ENCODE assay signal across 19 cellular contexts in genomic region chr17:42543190-42544079, GRCh38.
"Had no signal": no experiment of that assay in that cellular context is flagged by ENCODE, and none has a peak within 500 bp of the region (broad histone marks: within the 10 kb centered on the region; RNA-seq: fewer than 3 reads in every experiment).

No MANE protein-coding gene starts in this region.

- H3K4me1 Mint-ChIP-seq: endodermal cell had no signal

- FAIRE-seq: keratinocyte had no signal

- H3K27me3 Mint-ChIP-seq: activated naive CD4-positive, alpha-beta T cell treated with anti-CD3 and anti-CD28 coated beads, Interleukin-2, amount 50 U/mL, for 24 hours; stimulated activated memory B cell treated with anti-CD40 and anti-IgM and Interleukin-4, amounts not matched to agents 10 μg/mL and 1 μg/mL and 100 μg/mL, for 72 hours; type B pancreatic cell had no signal

- H3K27me3 ChIP-seq: body of pancreas, foreskin keratinocyte, neural progenitor cell, SJSA1 had no signal

- H3K36me3 ChIP-seq: neural progenitor cell had no signal

- H3K4me3 Mint-ChIP-seq: activated CD8-positive, alpha-beta T cell treated with anti-CD3 and anti-CD28 coated beads, Interleukin-2, amount 10 ng/mL, durations not matched to agents 7 days and 5 days; activated naive CD4-positive, alpha-beta T cell treated with anti-CD3 and anti-CD28 coated beads, Interleukin-2, amount 50 U/mL, for 24 hours; endodermal cell; neural progenitor cell; stimulated activated memory B cell treated with anti-CD40 and anti-IgM and Interleukin-4, amounts not matched to agents 10 μg/mL and 1 μg/mL and 100 μg/mL, for 72 hours; type B pancreatic cell had no signal

- H3K27ac ChIP-seq: body of pancreas, esophagus muscularis mucosa, foreskin keratinocyte, neural progenitor cell, parathyroid adenoma, SJSA1, VCaP had no signal

- H3K4me1 ChIP-seq: foreskin keratinocyte, neural progenitor cell, parathyroid adenoma, SJSA1 had no signal

- H3K36me3 Mint-ChIP-seq: type B pancreatic cell had no signal

- DNase-seq: activated CD8-positive, alpha-beta memory T cell treated with anti-CD3 and anti-CD28 coated beads, Interleukin-2, amount 50 U/mL, for 48 hours; activated CD8-positive, alpha-beta T cell treated with anti-CD3 and anti-CD28 coated beads, Interleukin-2, amount 10 ng/mL, durations not matched to agents 7 days and 5 days; cerebellar nuclear complex; dermis blood vessel endothelial cell; endodermal cell; foreskin keratinocyte; left ventricle myocardium superior; T-helper 9 cell had no signal

- H3K9me3 Mint-ChIP-seq: activated naive CD4-positive, alpha-beta T cell treated with anti-CD3 and anti-CD28 coated beads, Interleukin-2, amount 50 U/mL, for 24 hours; endodermal cell; neural progenitor cell; stimulated activated memory B cell treated with anti-CD40 and anti-IgM and Interleukin-4, amounts not matched to agents 10 μg/mL and 1 μg/mL and 100 μg/mL, for 72 hours; type B pancreatic cell had no signal

- H2AFZ ChIP-seq: neural progenitor cell, parathyroid adenoma had no signal

- H3K27ac Mint-ChIP-seq: activated CD8-positive, alpha-beta T cell treated with anti-CD3 and anti-CD28 coated beads, Interleukin-2, amount 10 ng/mL, durations not matched to agents 7 days and 5 days; activated naive CD4-positive, alpha-beta T cell treated with anti-CD3 and anti-CD28 coated beads, Interleukin-2, amount 50 U/mL, for 24 hours; endodermal cell; neural progenitor cell; stimulated activated memory B cell treated with anti-CD40 and anti-IgM and Interleukin-4, amounts not matched to agents 10 μg/mL and 1 μg/mL and 100 μg/mL, for 72 hours; type B pancreatic cell had no signal

- H3K9me3 ChIP-seq: body of pancreas, esophagus muscularis mucosa, SJSA1 had no signal

- ATAC-seq: activated CD8-positive, alpha-beta T cell treated with anti-CD3 and anti-CD28 coated beads, Interleukin-2, amount 10 ng/mL, durations not matched to agents 7 days and 5 days; body of pancreas; foreskin keratinocyte; left ventricle myocardium superior; stimulated activated memory B cell treated with anti-CD40 and anti-IgM and Interleukin-4, amounts not matched to agents 10 μg/mL and 1 μg/mL and 100 μg/mL, for 72 hours had no signal

- H3K4me3 ChIP-seq: body of pancreas, esophagus muscularis mucosa, neural progenitor cell, SJSA1, smooth muscle cell had no signal

- H3K4me2 ChIP-seq: neural progenitor cell, smooth muscle cell had no signal

- H3K9ac ChIP-seq: neural progenitor cell, parathyroid adenoma had no signal
